ENCODE assay signal across 7 cellular contexts in the genomic region with DNA sequence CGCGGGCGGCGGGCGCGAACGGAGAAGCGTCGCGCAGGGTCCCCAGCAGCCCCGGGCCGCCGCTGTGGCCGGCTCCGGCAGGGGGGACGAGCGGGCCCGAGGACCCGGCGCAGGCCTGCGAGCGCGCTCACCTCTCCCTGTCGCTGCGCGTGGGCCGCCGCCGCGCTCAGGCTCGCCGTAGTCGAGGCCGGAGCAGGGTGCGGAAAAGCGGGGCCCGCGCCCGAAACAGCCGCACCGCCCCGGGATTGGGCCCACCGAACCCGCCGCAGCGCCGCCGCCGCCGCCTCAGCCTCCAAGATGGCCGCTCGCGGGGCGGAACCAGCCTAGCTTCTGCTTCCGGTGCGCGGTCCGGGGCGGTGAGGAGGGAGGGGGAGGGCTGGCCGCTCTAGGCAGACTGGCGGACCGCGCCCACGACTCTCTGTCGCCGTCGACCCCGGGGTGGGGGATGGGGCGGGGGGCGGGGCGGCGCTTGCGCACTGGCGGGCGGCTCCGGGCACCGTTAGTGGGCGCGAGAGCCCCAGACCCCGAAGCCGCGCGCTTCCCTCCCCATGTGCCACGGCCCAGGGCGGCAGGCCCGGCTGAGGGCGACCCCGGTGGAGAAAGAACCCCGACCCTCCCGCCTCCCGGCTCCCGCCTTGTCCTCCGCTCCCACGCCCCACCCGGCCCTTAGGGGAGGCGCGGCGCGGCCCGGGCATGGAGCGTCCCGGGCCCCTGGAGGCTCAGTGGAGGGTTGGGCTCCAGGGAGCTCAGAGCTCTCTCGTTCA. TPM values are rescaled to one million over a fixed set of nuclear protein-coding genes. Genes with fewer than 3 reads are reported as not detected.
DNase-seq lines count a peak whose midpoint lies in the region; ATAC-seq and TF ChIP-seq lines count a peak whose summit lies in the region.

A gene (minus strand): TSS at position 320 of the 764 bp plus-strand sequence. CDS start 5,862 bp downstream, outside the sequence.

- H3K27ac Mint-ChIP-seq in activated B cell treated with CpG ODN at 0.5 μM for 24 hours, result peak within 1 kb of the TSS; percentile 70

- WGBS in spleen, 5 donors, result 0 to 1% (median 0%) methylated on average over 45 to 102 of the region's 103 CpGs; no CpG with 5 or more reads in 1 of the 5 donors

- CTCF ChIA-PET in activated B cell treated with CpG ODN at 0.5 μM for 24 hours (lab: Charles Lee), result interaction anchor here (1.0 kb wide), 1 partner anchor 152 kb away, joined by 6 read pairs; no protein-coding TSS in a partner anchor

- H3K4me1 ChIP-seq in spleen, result peaks cover 26 to 61% (median 50%) of the 10 kb centered on the region in 6 donors

- peaks cover 18% of the 10 kb centered on the region for H3K36me3 Mint-ChIP-seq in activated B cell treated with CpG ODN at 0.5 μM for 24 hours (ENCODE audit: low read depth)

- POLR2A ChIA-PET in activated B cell treated with CpG ODN at 0.5 μM for 24 hours (lab: Charles Lee), result interaction anchor here (0.6 to 1.4 kb wide), 11 partner anchors 11 to 158 kb away, joined by 3 to 8 read pairs (median 5); a partner anchor contains a TSS

- peak within 1 kb of the TSS; percentile 81 to 94 (median 86) for H3K27ac ChIP-seq in spleen

- ATAC-seq in GM18519 (IDR thresholded peaks at IDR 0.05; ENCODE audit: low FRiP score, unreplicated experiment) (peak; percentile 37), HG03066 (IDR thresholded peaks at IDR 0.05; ENCODE audit: low read depth, unreplicated experiment) (peak; percentile 75), activated B cell treated with CpG ODN at 0.5 μM for 24 hours (ENCODE audit: low read depth) (peak; percentile 96)

- H3K27me3 Mint-ChIP-seq in activated B cell treated with CpG ODN at 0.5 μM for 24 hours, result no peaks in the 10 kb centered on the region

- peak within 1 kb of the TSS; percentile 78 to 83 for H3K4me3 ChIP-seq in cardiac fibroblast (replicated peaks in 1 of 2; ENCODE audit: low read depth in 2 of 2, low read length in 2 of 2)
- peak within 1 kb of the TSS; percentile 84 to 98 (median 90) for H3K4me3 ChIP-seq in spleen

- H3K9me3 ChIP-seq in spleen, result no peaks in the 10 kb centered on the region

- peaks cover 0 to 29% (median under 1%) of the 10 kb centered on the region in 6 donors for H3K36me3 ChIP-seq in spleen

- H3K27me3 ChIP-seq in spleen (replicated peaks in 1 of 7), result no peaks in the 10 kb centered on the region

- peak; percentile 83 for DNase-seq in NCI-H2227 treated with DMSO at 0.1 percent for 48 hours (lab: John Stamatoyannopoulos, UW)
- peak; percentile 82 for DNase-seq in activated B cell treated with CpG ODN at 0.5 μM for 24 hours
- peak; percentile 91 to 96 for DNase-seq in cardiac fibroblast (ENCODE audit: low read depth in 2 of 2)
- peak; percentile 78 for DNase-seq in inferior parietal cortex (ENCODE audit: extremely low spot score)
- peak; percentile 99 for DNase-seq in spleen

- peak within 1 kb of the TSS; percentile 87 for H3K4me3 Mint-ChIP-seq in activated B cell treated with CpG ODN at 0.5 μM for 24 hours

- TF ChIP-seq POLR2A in spleen (IDR thresholded peaks at IDR 0.05), result peak in 1 of 3 donors; percentile 13

- intact Hi-C loops in activated B cell treated with CpG ODN at 0.5 μM for 24 hours (cut with micrococcal nuclease) (loop anchor here (1.0 to 5.0 kb wide), 6 partner anchors 17 to 261 kb away; a partner anchor contains a TSS), spleen (cut with DNase I; ENCODE audit: low total_unique reads) (no loop called here)

- peaks cover 38% of the 10 kb centered on the region for H3K4me1 Mint-ChIP-seq in activated B cell treated with CpG ODN at 0.5 μM for 24 hours

- no peaks in the 10 kb centered on the region for H3K9me3 Mint-ChIP-seq in activated B cell treated with CpG ODN at 0.5 μM for 24 hours

- TF ChIP-seq CTCF in activated B cell treated with CpG ODN at 0.5 μM for 24 hours (IDR thresholded peaks at IDR 0.05) (no peak), cardiac fibroblast (IDR thresholded peaks at IDR 0.05; ENCODE audit: low read depth, low read length) (no peak), spleen (IDR thresholded peaks at IDR 0.05 in 8 of 11, conservative IDR thresholded peaks at IDR 0.05 in 3 of 11) (peak in 2 of 11 experiments; percentile 5 to 14)

RNA-seq across cellular contexts. Expression of the gene that starts here (rescaled TPM):
- total RNA-seq in activated B cell treated with CpG ODN at 0.5 μM for 24 hours, result 79.2 and 89.9 TPM in 2 replicates
- total RNA-seq in spleen, result 10 to 100 TPM; 39.1 to 69.7 (median 56.5) TPM
- polyA plus RNA-seq in spleen, result 10 to 100 TPM; 39.2 to 66.9 (median 54.0) TPM

Comparison
In these comparisons a context has a peak if more than half of its experiments do, and no peak if none do; other contexts are left out.
1. Peak in every context shown above with its lines: DNase-seq, ATAC-seq, H3K4me3 ChIP-seq and H3K27ac ChIP-seq.
2. ATAC-seq: peak in every context shown above with its lines; median percentile 96 in activated B cell treated with CpG ODN at 0.5 μM for 24 hours; 75 in HG03066; 37 in GM18519.